Comparison of ENCODE assay signal across 7 cellular contexts in the genomic region with DNA sequence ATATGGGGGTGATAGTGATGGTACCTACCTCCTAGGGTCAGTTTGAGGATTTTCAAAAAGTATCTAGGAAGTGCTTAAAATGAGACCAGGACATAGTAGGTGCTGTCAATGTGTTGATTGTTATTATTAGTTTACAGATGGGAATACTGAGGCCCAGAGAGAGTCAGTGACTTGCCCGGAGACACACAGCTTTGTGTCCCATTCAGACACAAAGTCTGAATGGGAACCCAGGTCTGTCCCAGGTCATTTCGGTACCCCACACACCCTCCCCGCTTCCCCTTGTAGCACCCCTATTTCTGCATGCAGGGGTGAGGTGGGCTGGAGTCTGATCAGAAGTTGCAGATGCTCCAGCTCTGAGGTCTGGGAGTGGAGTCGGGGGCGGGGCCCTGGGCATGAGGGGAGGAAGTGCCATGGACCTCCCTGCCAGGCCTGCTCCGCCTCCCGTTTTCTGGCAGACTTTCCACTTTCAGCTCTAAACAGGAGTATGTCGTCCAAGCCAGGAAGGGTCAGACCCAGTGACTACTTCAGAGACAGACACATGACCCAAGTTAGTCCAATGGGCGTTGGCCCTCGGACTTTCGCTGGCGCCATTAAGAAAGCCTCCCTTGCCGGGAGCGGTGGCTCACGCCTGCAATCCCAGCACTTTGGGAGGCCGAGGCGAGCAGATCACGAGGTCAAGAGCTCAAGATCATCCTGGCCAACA. TPM values are rescaled to one million over a fixed set of nuclear protein-coding genes. Genes with fewer than 3 reads are reported as not detected.
A peak's percentile ranks its signal among the peaks of the same experiment; 100 is the strongest.
DNase-seq lines count a peak whose midpoint lies in the region; ATAC-seq and TF ChIP-seq lines count a peak whose summit lies in the region.
"Had no signal": no experiment of that assay in that cellular context is flagged by ENCODE, and none has a peak within 500 bp of the region (broad histone marks: within the 10 kb centered on the region; RNA-seq: fewer than 3 reads in every experiment).

No MANE protein-coding gene starts in this region.

- H3K4me3 Mint-ChIP-seq in GM23338: no peak overlapping the region; the same call in 2 of the 3 replicates
- peak overlapping the region; percentile 84 for H3K4me3 Mint-ChIP-seq in neural crest cell

- H3K4me1 ChIP-seq in GM23338 (ENCODE audit: insufficient read depth): peaks cover 27% of the 10 kb centered on the region

- DNase-seq in GM23338 (ENCODE audit: low spot score) (peak; percentile 41), astrocyte of the hippocampus (ENCODE audit: low read depth, low spot score) (peak; percentile 81), neural crest cell (ENCODE audit: low read depth, low spot score) (no peak), amniotic stem cell (lab: John Stamatoyannopoulos, UW) (no peak), cortex of kidney (lab: John Stamatoyannopoulos, UW) (no peak), NCI-H2029 (lab: John Stamatoyannopoulos, UW) (no peak)
- DNase-seq: NCI-H526 treated with DMSO at 0.1 percent for 48 hours had no signal

- no peak for ATAC-seq in GM23338

- H3K27me3 ChIP-seq in GM23338 (ENCODE audit: insufficient read depth): no peaks in the 10 kb centered on the region

- H3K36me3 Mint-ChIP-seq in GM23338 (ENCODE audit: low read depth) (peaks cover 14% of the 10 kb centered on the region), neural crest cell (ENCODE audit: low read depth) (peaks cover 7% of the 10 kb centered on the region)

- peaks cover 12% of the 10 kb centered on the region for H3K79me2 ChIP-seq in GM23338 (replicated peaks; ENCODE audit: insufficient read depth)

- H3K27ac ChIP-seq in GM23338 (ENCODE audit: low read depth): no peak overlapping the region

- no peak overlapping the region for H3K27ac Mint-ChIP-seq in GM23338
- H3K27ac Mint-ChIP-seq in neural crest cell (ENCODE audit: unreplicated experiment): no peak overlapping the region

- no peaks in the 10 kb centered on the region for H3K9me2 ChIP-seq in GM23338 (ENCODE audit: insufficient read depth)

- H3K4me2 ChIP-seq in GM23338: no peak overlapping the region

- TF ChIP-seq CTCF in GM23338 (conservative IDR thresholded peaks at IDR 0.05; ENCODE audit: low read depth in 2 of 2) (no peak), neural crest cell (conservative IDR thresholded peaks at IDR 0.05) (no peak)

- peaks cover 19% of the 10 kb centered on the region for H3F3A ChIP-seq in GM23338 (replicated peaks; ENCODE audit: low read depth)

- peaks cover 7% of the 10 kb centered on the region for H4K20me1 ChIP-seq in GM23338 (replicated peaks; ENCODE audit: insufficient read depth)

- peaks cover 41% of the 10 kb centered on the region for H3K4me1 Mint-ChIP-seq in GM23338
- H3K4me1 Mint-ChIP-seq in neural crest cell: peaks cover 48% of the 10 kb centered on the region

- peaks cover 26% of the 10 kb centered on the region for H3K27me3 Mint-ChIP-seq in GM23338 (ENCODE audit: insufficient read depth, low read depth, poor library complexity)
- H3K27me3 Mint-ChIP-seq in neural crest cell (ENCODE audit: low read depth): peaks cover 13% of the 10 kb centered on the region

- H3K9me3 Mint-ChIP-seq in GM23338: no peaks in the 10 kb centered on the region
- H3K9me3 Mint-ChIP-seq in neural crest cell: no peaks in the 10 kb centered on the region

- H3K4me3 ChIP-seq in GM23338: no peak overlapping the region

- 0 out of 2 replicates have a peak, but pooled peaks cover 2% of the 10 kb centered on the region for H3K36me3 ChIP-seq in GM23338 (ENCODE audit: insufficient read depth)

- no peak overlapping the region for H2AFZ ChIP-seq in GM23338

TF ChIP-seq in GM23338, 12 proteins besides CTCF, POLR2A, EP300 and RAD21 (continues in another document):
- no peak for TF ChIP-seq ZNF331 (CRISPR knock-in tag; IDR thresholded peaks at IDR 0.05; ENCODE audit: low read depth)
- TF ChIP-seq, protein P1, sequence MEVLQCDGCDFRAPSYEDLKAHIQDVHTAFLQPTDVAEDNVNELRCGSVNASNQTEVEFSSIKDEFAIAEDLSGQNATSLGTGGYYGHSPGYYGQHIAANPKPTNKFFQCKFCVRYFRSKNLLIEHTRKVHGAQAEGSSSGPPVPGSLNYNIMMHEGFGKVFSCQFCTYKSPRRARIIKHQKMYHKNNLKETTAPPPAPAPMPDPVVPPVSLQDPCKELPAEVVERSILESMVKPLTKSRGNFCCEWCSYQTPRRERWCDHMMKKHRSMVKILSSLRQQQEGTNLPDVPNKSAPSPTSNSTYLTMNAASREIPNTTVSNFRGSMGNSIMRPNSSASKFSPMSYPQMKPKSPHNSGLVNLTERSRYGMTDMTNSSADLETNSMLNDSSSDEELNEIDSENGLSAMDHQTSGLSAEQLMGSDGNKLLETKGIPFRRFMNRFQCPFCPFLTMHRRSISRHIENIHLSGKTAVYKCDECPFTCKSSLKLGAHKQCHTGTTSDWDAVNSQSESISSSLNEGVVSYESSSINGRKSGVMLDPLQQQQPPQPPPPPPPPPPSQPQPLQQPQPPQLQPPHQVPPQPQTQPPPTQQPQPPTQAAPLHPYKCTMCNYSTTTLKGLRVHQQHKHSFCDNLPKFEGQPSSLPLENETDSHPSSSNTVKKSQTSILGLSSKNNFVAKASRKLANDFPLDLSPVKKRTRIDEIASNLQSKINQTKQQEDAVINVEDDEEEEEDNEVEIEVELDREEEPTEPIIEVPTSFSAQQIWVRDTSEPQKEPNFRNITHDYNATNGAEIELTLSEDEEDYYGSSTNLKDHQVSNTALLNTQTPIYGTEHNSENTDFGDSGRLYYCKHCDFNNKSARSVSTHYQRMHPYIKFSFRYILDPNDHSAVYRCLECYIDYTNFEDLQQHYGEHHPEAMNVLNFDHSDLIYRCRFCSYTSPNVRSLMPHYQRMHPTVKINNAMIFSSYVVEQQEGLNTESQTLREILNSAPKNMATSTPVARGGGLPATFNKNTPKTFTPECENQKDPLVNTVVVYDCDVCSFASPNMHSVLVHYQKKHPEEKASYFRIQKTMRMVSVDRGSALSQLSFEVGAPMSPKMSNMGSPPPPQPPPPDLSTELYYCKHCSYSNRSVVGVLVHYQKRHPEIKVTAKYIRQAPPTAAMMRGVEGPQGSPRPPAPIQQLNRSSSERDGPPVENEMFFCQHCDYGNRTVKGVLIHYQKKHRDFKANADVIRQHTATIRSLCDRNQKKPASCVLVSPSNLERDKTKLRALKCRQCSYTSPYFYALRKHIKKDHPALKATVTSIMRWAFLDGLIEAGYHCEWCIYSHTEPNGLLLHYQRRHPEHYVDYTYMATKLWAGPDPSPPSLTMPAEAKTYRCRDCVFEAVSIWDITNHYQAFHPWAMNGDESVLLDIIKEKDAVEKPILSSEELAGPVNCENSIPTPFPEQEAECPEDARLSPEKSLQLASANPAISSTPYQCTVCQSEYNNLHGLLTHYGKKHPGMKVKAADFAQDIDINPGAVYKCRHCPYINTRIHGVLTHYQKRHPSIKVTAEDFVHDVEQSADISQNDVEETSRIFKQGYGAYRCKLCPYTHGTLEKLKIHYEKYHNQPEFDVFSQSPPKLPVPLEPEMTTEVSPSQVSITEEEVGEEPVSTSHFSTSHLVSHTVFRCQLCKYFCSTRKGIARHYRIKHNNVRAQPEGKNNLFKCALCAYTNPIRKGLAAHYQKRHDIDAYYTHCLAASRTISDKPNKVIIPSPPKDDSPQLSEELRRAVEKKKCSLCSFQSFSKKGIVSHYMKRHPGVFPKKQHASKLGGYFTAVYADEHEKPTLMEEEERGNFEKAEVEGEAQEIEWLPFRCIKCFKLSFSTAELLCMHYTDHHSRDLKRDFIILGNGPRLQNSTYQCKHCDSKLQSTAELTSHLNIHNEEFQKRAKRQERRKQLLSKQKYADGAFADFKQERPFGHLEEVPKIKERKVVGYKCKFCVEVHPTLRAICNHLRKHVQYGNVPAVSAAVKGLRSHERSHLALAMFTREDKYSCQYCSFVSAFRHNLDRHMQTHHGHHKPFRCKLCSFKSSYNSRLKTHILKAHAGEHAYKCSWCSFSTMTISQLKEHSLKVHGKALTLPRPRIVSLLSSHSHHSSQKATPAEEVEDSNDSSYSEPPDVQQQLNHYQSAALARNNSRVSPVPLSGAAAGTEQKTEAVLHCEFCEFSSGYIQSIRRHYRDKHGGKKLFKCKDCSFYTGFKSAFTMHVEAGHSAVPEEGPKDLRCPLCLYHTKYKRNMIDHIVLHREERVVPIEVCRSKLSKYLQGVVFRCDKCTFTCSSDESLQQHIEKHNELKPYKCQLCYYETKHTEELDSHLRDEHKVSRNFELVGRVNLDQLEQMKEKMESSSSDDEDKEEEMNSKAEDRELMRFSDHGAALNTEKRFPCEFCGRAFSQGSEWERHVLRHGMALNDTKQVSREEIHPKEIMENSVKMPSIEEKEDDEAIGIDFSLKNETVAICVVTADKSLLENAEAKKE (CRISPR knock-in tag; IDR thresholded peaks at IDR 0.05): no peak
- TF ChIP-seq STAT1 (IDR thresholded peaks at IDR 0.05; ENCODE audit: unreplicated experiment): no peak

RNA-seq across cellular contexts. Expression of a gene that starts 3.2 kb away (rescaled TPM):
- total RNA-seq in GM23338 (2014; rRNA removed; shearing (Covaris generic)): 242 and 290 TPM in 2 replicates
- polyA plus RNA-seq in GM23338 (2016; fragmentation: Nextera tagmentation; extraction: Ambion mirVana): 102 and 106 TPM in 2 replicates
- 387 and 410 TPM in 2 replicates for total RNA-seq in neural crest cell

RNA-seq across cellular contexts. Expression of a gene that starts 20.7 kb away (rescaled TPM):
- total RNA-seq in GM23338 (2014; rRNA removed; shearing (Covaris generic)): 73.0 and 94.7 TPM in 2 replicates
- 128 TPM in 2 replicates for polyA plus RNA-seq in GM23338 (2016; fragmentation: Nextera tagmentation; extraction: Ambion mirVana)
- total RNA-seq in neural crest cell: 129 and 147 TPM in 2 replicates

RNA-seq across cellular contexts. Expression of a gene that starts 30.1 kb away (rescaled TPM):
- 6.4 and 9.7 TPM in 2 replicates for total RNA-seq in GM23338 (2014; rRNA removed; shearing (Covaris generic))
- polyA plus RNA-seq in GM23338 (2016; fragmentation: Nextera tagmentation; extraction: Ambion mirVana): 7.6 and 7.7 TPM in 2 replicates
- total RNA-seq in neural crest cell: 16.1 and 19.0 TPM in 2 replicates

RNA-seq across cellular contexts. Expression of a gene that starts 32.9 kb away (rescaled TPM):
- 4.9 and 11.1 TPM in 2 replicates for total RNA-seq in GM23338 (2014; rRNA removed; shearing (Covaris generic))
- polyA plus RNA-seq in GM23338 (2016; fragmentation: Nextera tagmentation; extraction: Ambion mirVana): 2.2 and 2.8 TPM in 2 replicates
- 10.5 and 11.4 TPM in 2 replicates for total RNA-seq in neural crest cell

RNA-seq across cellular contexts. Expression of a gene that starts 40.1 kb away (rescaled TPM):
- total RNA-seq in GM23338 (2014; rRNA removed; shearing (Covaris generic)): 115 and 139 TPM in 2 replicates
- polyA plus RNA-seq in GM23338 (2016; fragmentation: Nextera tagmentation; extraction: Ambion mirVana): 67.1 and 73.4 TPM in 2 replicates
- total RNA-seq in neural crest cell: 125 and 130 TPM in 2 replicates

Comparison
In these comparisons a context has a peak if more than half of its experiments do, and no peak if none do; other contexts are left out.
1. DNase-seq: peak in GM23338 (single experiment) and astrocyte of the hippocampus (single experiment); none in neural crest cell (single experiment), amniotic stem cell (single experiment), cortex of kidney (single experiment) and NCI-H2029 (single experiment).